ENCODE assay signal across 1 cellular context in genomic region chr5:119178435-119178834, GRCh38.
TF ChIP-seq lines count a peak whose summit lies in the region.

No MANE protein-coding gene starts in this region.

TF ChIP-seq in WTC11, 78 proteins besides CTCF, POLR2A, EP300 and RAD21 (continued from another document):
- no peak for TF ChIP-seq ZNF425 (CRISPR knock-in tag; conservative IDR thresholded peaks at IDR 0.05)
- no peak for TF ChIP-seq FOXK1 (CRISPR knock-in tag; IDR thresholded peaks at IDR 0.05)
- no peak for TF ChIP-seq ZNF317 (CRISPR knock-in tag; IDR thresholded peaks at IDR 0.05; ENCODE audit: borderline replicate concordance, low read depth)
- TF ChIP-seq GTF2I (CRISPR knock-in tag; conservative IDR thresholded peaks at IDR 0.05), result no peak
- no peak for TF ChIP-seq CREM (CRISPR knock-in tag; IDR thresholded peaks at IDR 0.05)
- TF ChIP-seq OVOL2 (CRISPR knock-in tag; IDR thresholded peaks at IDR 0.05; ENCODE audit: borderline replicate concordance), result no peak
- no peak for TF ChIP-seq ETV6 (CRISPR knock-in tag; IDR thresholded peaks at IDR 0.05)
- TF ChIP-seq ZNF396 (CRISPR knock-in tag; IDR thresholded peaks at IDR 0.05; ENCODE audit: borderline replicate concordance), result no peak
- no peak for TF ChIP-seq HMGXB4 (CRISPR knock-in tag; IDR thresholded peaks at IDR 0.05)
- no peak for TF ChIP-seq JAZF1 (CRISPR knock-in tag; IDR thresholded peaks at IDR 0.05)
- TF ChIP-seq USF2 (CRISPR knock-in tag; IDR thresholded peaks at IDR 0.05), result no peak
- TF ChIP-seq NFATC4 (CRISPR knock-in tag; IDR thresholded peaks at IDR 0.05), result no peak
- TF ChIP-seq CBFB (CRISPR knock-in tag; IDR thresholded peaks at IDR 0.05; ENCODE audit: low read depth), result no peak
- no peak for TF ChIP-seq MYBL2 (CRISPR knock-in tag; IDR thresholded peaks at IDR 0.05)
